12 cellular contexts compared by ENCODE assay signal in the genomic region with DNA sequence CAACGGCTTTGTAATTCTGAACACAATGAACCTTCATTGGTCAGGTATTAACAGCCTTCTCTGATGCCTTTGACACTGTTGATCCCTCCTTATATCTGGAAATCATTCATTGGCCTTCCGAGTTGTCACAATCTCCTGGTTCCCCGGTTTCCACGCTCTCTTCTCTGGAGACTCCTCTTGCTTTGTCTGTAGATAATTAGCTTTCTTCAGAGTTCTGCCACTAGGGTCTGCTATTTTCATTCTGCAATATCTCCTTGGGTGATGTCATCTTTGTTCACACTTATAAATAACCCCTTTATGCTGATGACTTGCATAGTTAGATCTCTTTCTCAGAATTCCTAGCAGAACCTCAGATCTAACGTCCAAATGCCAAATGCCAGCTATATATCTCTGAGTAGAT.
DNase-seq lines count a peak whose midpoint lies in the region; ATAC-seq and TF ChIP-seq lines count a peak whose summit lies in the region.
"Had no signal": no experiment of that assay in that cellular context is flagged by ENCODE, and none has a peak within 500 bp of the region (broad histone marks: within the 10 kb centered on the region; RNA-seq: fewer than 3 reads in every experiment).

No MANE protein-coding gene starts in this region.

- no peaks in the 10 kb centered on the region for H3K9me2 ChIP-seq in hepatocyte (replicated peaks; ENCODE audit: insufficient read depth)

- DNase-seq in AG20443 (ENCODE audit: low spot score) (peak; percentile 27), HEK293T (ENCODE audit: extremely low spot score) (peak; percentile 19), SK-MEL-5 (ENCODE audit: low read depth, low spot score) (peak; percentile 88), hepatocyte (ENCODE audit: low spot score) (peak; percentile 10), SKM-1 (lab: John Stamatoyannopoulos, UW; ENCODE audit: unreplicated experiment) (no peak), nucleus accumbens (lab: John Stamatoyannopoulos, UW) (no peak)
- DNase-seq: activated T-cell treated with anti-CD3 and anti-CD28 coated beads, Interleukin-2, amount 50 U/mL, for 4 hours; DMS79; SHP77 treated with DMSO at 0.1 percent for 48 hours had no signal

- CTCF ChIA-PET in HEK293T (lab: Yijun Ruan, JAX), result no interaction called here

- H3K36me3 ChIP-seq in hepatocyte (replicated peaks; ENCODE audit: insufficient read depth, low read depth), result no peaks in the 10 kb centered on the region

- H3K9me3 ChIP-seq in hepatocyte (ENCODE audit: low read depth), result no peaks in the 10 kb centered on the region

- in situ Hi-C loops in SK-MEL-5 (cut with HindIII; ENCODE audit: low pct_unique_long_range_greater_than_20kb, low sequenced_read_pairs), result no loop called here

- no peaks in the 10 kb centered on the region for H3K4me1 ChIP-seq in hepatocyte (ENCODE audit: insufficient read depth)

- H3K27ac ChIP-seq in hepatocyte, result no peak overlapping the region
- H3K27ac ChIP-seq: HL-60 had no signal

- H3K4me2 ChIP-seq in hepatocyte, result no peak overlapping the region

- no peaks in the 10 kb centered on the region for H3K27me3 ChIP-seq in hepatocyte

- H3K79me2 ChIP-seq in hepatocyte, result no peaks in the 10 kb centered on the region

- 77% methylated on average over 5 of the region's 5 CpGs for WGBS in hepatocyte (ENCODE audit: low lambda C conversion rate, missing lambda C conversion rate)

- TF ChIP-seq CTCF in hepatocyte (IDR thresholded peaks at IDR 0.05; ENCODE audit: poor library complexity), result no peak

- POLR2A ChIA-PET in HEK293T (lab: Yijun Ruan, JAX), result no interaction called here

- no peaks in the 10 kb centered on the region for H4K20me1 ChIP-seq in hepatocyte (ENCODE audit: insufficient read depth, poor library complexity, severe bottlenecking)

- no peak overlapping the region for H3K4me3 ChIP-seq in hepatocyte

- H2AFZ ChIP-seq in hepatocyte, result no peak overlapping the region

- ATAC-seq in HG03457 (IDR thresholded peaks at IDR 0.05; ENCODE audit: unreplicated experiment) (no peak), GM18868 (IDR thresholded peaks at IDR 0.05; ENCODE audit: unreplicated experiment) (no peak)
- ATAC-seq: activated T-cell treated with anti-CD3 and anti-CD28 coated beads, Interleukin-2, amount 50 U/mL, for 4 hours had no signal

TF ChIP-seq in HEK293T, 16 proteins besides CTCF, POLR2A, EP300 and RAD21:
- TF ChIP-seq TARDBP (IDR thresholded peaks at IDR 0.05), result no peak
- TF ChIP-seq LEF1 (IDR thresholded peaks at IDR 0.05; ENCODE audit: borderline replicate concordance), result no peak
- no peak for TF ChIP-seq FOXM1 (IDR thresholded peaks at IDR 0.05; ENCODE audit: borderline replicate concordance)
- no peak for TF ChIP-seq BHLHE40 (IDR thresholded peaks at IDR 0.05; ENCODE audit: borderline replicate concordance)
- no peak for TF ChIP-seq CTBP1 (IDR thresholded peaks at IDR 0.05; ENCODE audit: borderline replicate concordance)
- TF ChIP-seq HDGF (IDR thresholded peaks at IDR 0.05; ENCODE audit: borderline replicate concordance), result no peak
- no peak for TF ChIP-seq ZNF384 (IDR thresholded peaks at IDR 0.05)
- no peak for TF ChIP-seq NFRKB (IDR thresholded peaks at IDR 0.05)
- TF ChIP-seq ELF4 (IDR thresholded peaks at IDR 0.05), result no peak
- TF ChIP-seq ARNT (IDR thresholded peaks at IDR 0.05), result no peak
- no peak for TF ChIP-seq FOXA1 (IDR thresholded peaks at IDR 0.05)
- TF ChIP-seq, protein P1, sequence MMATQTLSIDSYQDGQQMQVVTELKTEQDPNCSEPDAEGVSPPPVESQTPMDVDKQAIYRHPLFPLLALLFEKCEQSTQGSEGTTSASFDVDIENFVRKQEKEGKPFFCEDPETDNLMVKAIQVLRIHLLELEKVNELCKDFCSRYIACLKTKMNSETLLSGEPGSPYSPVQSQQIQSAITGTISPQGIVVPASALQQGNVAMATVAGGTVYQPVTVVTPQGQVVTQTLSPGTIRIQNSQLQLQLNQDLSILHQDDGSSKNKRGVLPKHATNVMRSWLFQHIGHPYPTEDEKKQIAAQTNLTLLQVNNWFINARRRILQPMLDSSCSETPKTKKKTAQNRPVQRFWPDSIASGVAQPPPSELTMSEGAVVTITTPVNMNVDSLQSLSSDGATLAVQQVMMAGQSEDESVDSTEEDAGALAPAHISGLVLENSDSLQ (IDR thresholded peaks at IDR 0.05), result no peak
- no peak for TF ChIP-seq SP1 (IDR thresholded peaks at IDR 0.05)
- no peak for TF ChIP-seq FOXK2 (IDR thresholded peaks at IDR 0.05)
- no peak for TF ChIP-seq SUZ12 (IDR thresholded peaks at IDR 0.05)
- no peak for TF ChIP-seq L3MBTL2 (conservative IDR thresholded peaks at IDR 0.05)

Comparison
In these comparisons a context has a peak if more than half of its experiments do, and no peak if none do; other contexts are left out.
1. DNase-seq: peak in AG20443 (single experiment), HEK293T (single experiment), SK-MEL-5 (single experiment) and hepatocyte (single experiment); none in SKM-1 (single experiment) and nucleus accumbens (0 of 56).